8 cellular contexts compared by ENCODE assay signal in the genomic region with DNA sequence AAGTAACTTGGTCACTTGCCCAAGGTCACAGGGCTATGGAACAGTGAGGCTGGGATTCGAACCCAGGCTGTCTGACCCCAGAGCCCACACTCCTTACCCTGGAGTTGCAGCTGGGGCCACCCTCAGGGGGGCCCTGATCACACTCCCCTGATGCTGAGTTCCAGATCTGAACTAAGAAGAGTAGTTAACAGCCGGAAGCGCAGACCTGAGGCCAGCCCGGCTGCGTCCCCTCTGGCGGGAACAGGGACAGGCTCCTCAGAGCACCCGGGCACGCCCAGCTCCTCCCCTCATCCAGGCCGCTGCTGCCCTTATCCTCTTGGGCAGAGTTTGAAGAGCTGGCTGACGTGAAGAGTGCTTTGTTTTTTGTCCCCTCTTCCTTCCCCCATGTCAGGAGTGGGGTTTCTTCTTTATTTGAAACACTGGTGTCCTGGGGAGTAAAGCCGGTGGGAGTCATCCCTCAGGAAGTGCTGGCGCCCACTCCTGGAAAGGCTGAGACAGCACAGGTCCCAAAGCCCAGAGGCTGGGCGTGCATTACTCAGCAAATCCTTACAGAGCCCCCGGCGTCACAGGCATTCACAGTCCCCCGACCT. TPM values are rescaled to one million over a fixed set of nuclear protein-coding genes. Genes with fewer than 3 reads are reported as not detected.
DNase-seq lines count a peak whose midpoint lies in the region; ATAC-seq and TF ChIP-seq lines count a peak whose summit lies in the region.

No MANE protein-coding gene starts in this region.

- ATAC-seq in right cardiac atrium, result peak; percentile 57 to 64
- no peak for ATAC-seq in HG02938 (IDR thresholded peaks at IDR 0.05; ENCODE audit: unreplicated experiment)
- no peak for ATAC-seq in HG02642 (IDR thresholded peaks at IDR 0.05; ENCODE audit: poor library complexity, unreplicated experiment)

- WGBS in adrenal gland, 4 donors, result 14 to 26% (median 23%) methylated on average over 13 to 16 of the region's 16 CpGs
- WGBS in right cardiac atrium, result 5% methylated on average over 16 of the region's 16 CpGs

- H3K79me2 ChIP-seq in DOHH2 (ENCODE audit: control insufficient read depth, low read length), result no peaks in the 10 kb centered on the region

- TF ChIP-seq POLR2A in adrenal gland (IDR thresholded peaks at IDR 0.05), result no peak

- H3K27me3 ChIP-seq in DOHH2 (ENCODE audit: control insufficient read depth, low read length) (peaks cover 55% of the 10 kb centered on the region), NT2/D1 (ENCODE audit: insufficient read depth, insufficient read length) (no peaks in the 10 kb centered on the region), adrenal gland (no peaks in the 10 kb centered on the region), right cardiac atrium (ENCODE audit: control insufficient read depth, insufficient read depth) (no peaks in the 10 kb centered on the region)

- H3K27ac ChIP-seq in DOHH2 (ENCODE audit: low read depth, low read length) (no peak overlapping the region), adrenal gland (peak overlapping the region; percentile 35 to 94 (median 77)), right cardiac atrium (ENCODE audit: low read length) (peak overlapping the region; percentile 1)

- no peaks in the 10 kb centered on the region for H3K9me2 ChIP-seq in DOHH2 (replicated peaks; ENCODE audit: control insufficient read depth, low read length)

- peaks cover 23% of the 10 kb centered on the region for H3F3A ChIP-seq in DOHH2 (ENCODE audit: control insufficient read depth, insufficient read depth)

- H3K36me3 ChIP-seq in DOHH2 (ENCODE audit: control insufficient read depth, low read length), result peaks cover 28% of the 10 kb centered on the region
- peaks cover 36% of the 10 kb centered on the region for H3K36me3 ChIP-seq in NT2/D1 (ENCODE audit: insufficient read depth, insufficient read length, low read length)
- peaks cover 0 to 16% of the 10 kb centered on the region in 2 donors for H3K36me3 ChIP-seq in adrenal gland (replicated peaks in 1 of 2)

- H3K9ac ChIP-seq in NT2/D1 (ENCODE audit: insufficient read length, low read depth), result peak overlapping the region; percentile 86

- H3K4me3 ChIP-seq in DOHH2 (ENCODE audit: low read length) (peak overlapping the region; percentile 19), NT2/D1 (ENCODE audit: insufficient read length, low read depth) (peak overlapping the region; percentile 47), adrenal gland (no peak overlapping the region), right cardiac atrium (ENCODE audit: low read length) (no peak overlapping the region)

- DNase-seq in HT1080 (ENCODE audit: low read depth) (peak; percentile 82), NT2/D1 (ENCODE audit: low read depth, low spot score) (peak; percentile 96), adrenal gland (peak; percentile 40 to 84 (median 72)), right cardiac atrium (peak; percentile 78 to 89 (median 88)), renal cortical epithelial cell (ENCODE audit: low read depth) (peak; percentile 46)

- intact Hi-C loops in adrenal gland (cut with DNase I), result loop anchor here in 1 of 2 donors (10.0 kb wide), 1 partner anchor 153 kb away; no protein-coding TSS in a partner anchor
- intact Hi-C loops in right cardiac atrium (cut with DNase I), result no loop called here

- peak overlapping the region; percentile 49 for H3K4me2 ChIP-seq in DOHH2 (ENCODE audit: low read length)

- H3K4me1 ChIP-seq in DOHH2 (ENCODE audit: control insufficient read depth, low read length) (peaks cover 63% of the 10 kb centered on the region), NT2/D1 (ENCODE audit: insufficient read depth, insufficient read length) (peaks cover 60% of the 10 kb centered on the region), adrenal gland (replicated peaks in 1 of 2) (peaks cover 24 to 49% of the 10 kb centered on the region in 2 donors), right cardiac atrium (ENCODE audit: control insufficient read depth, insufficient read depth, low read length) (peaks cover 5% of the 10 kb centered on the region)

- no peaks in the 10 kb centered on the region; the same call in none of the 2 replicates for H4K20me1 ChIP-seq in DOHH2 (ENCODE audit: control insufficient read depth, insufficient read depth, low read depth, low read length)

- TF ChIP-seq CTCF in DOHH2 (IDR thresholded peaks at IDR 0.05; ENCODE audit: low read depth, low read length, poor library complexity, severe bottlenecking), result peak; percentile 58
- TF ChIP-seq CTCF in adrenal gland (IDR thresholded peaks at IDR 0.05), result peak; percentile 12 to 54 (median 28)

- no peaks in the 10 kb centered on the region for H3K9me3 ChIP-seq in DOHH2 (ENCODE audit: control insufficient read depth, insufficient read depth, low read length)
- H3K9me3 ChIP-seq in NT2/D1 (ENCODE audit: insufficient read depth, low read length), result no peaks in the 10 kb centered on the region
- H3K9me3 ChIP-seq in adrenal gland (replicated peaks in 1 of 3), result no peaks in the 10 kb centered on the region
- H3K9me3 ChIP-seq in right cardiac atrium (ENCODE audit: control insufficient read depth, low read length), result no peaks in the 10 kb centered on the region

RNA-seq across cellular contexts. Expression of gene PHB2, which starts 8.7 kb away (rescaled TPM):
- total RNA-seq in HT1080 (2014; rRNA removed; shearing (Covaris generic)), result 647 and 649 TPM in 2 replicates
- polyA plus RNA-seq in HT1080 (2015; cell fraction: cytosol; rRNA removed), result 443 and 502 TPM in 2 replicates
- polyA plus RNA-seq in HT1080 (2015; cell fraction: nucleus; rRNA removed), result 281 and 310 TPM in 2 replicates
- total RNA-seq in adrenal gland, result 100 to 1,000 TPM; 158 to 344 (median 227) TPM
- polyA plus RNA-seq in adrenal gland, result 100 to 1,000 TPM; 128 to 222 (median 131) TPM
- total RNA-seq in right cardiac atrium, result 100 to 1,000 TPM; 137 to 159 (median 142) TPM
- 127 TPM for polyA plus RNA-seq in right cardiac atrium
- 109 and 234 TPM in 2 replicates for total RNA-seq in renal cortical epithelial cell

RNA-seq across cellular contexts. Expression of gene EMG1, which starts 8.9 kb away (rescaled TPM):
- total RNA-seq in HT1080 (2014; rRNA removed; shearing (Covaris generic)), result 107 and 122 TPM in 2 replicates
- 77.2 and 80.0 TPM in 2 replicates for polyA plus RNA-seq in HT1080 (2015; cell fraction: cytosol; rRNA removed)
- polyA plus RNA-seq in HT1080 (2015; cell fraction: nucleus; rRNA removed), result 74.1 and 75.8 TPM in 2 replicates
- total RNA-seq in adrenal gland (10 to 100 TPM; 21.9 to 54.4 (median 39.2) TPM), right cardiac atrium (10 to 100 TPM; 33.7 to 40.2 (median 38.1) TPM), renal cortical epithelial cell (37.8 and 61.0 TPM in 2 replicates)
- polyA plus RNA-seq in adrenal gland (10 to 100 TPM; 14.2 to 43.1 (median 15.6) TPM), right cardiac atrium (26.0 TPM)

RNA-seq across cellular contexts. Expression of gene PTPN6, which starts 10.6 kb away (rescaled TPM):
- 0.05 and 0.37 TPM in 2 replicates for total RNA-seq in HT1080 (2014; rRNA removed; shearing (Covaris generic))
- 0.26 and 0.29 TPM in 2 replicates for polyA plus RNA-seq in HT1080 (2015; cell fraction: cytosol; rRNA removed)
- polyA plus RNA-seq in HT1080 (2015; cell fraction: nucleus; rRNA removed), result 0.32 TPM in 1 of 2 replicates, not detected in the other
- total RNA-seq in adrenal gland, result 10 to 100 TPM; 24.5 to 86.2 (median 63.5) TPM
- polyA plus RNA-seq in adrenal gland, result 100 to 1,000 TPM in 2 of 3 donors, 10 to 100 TPM in 1; 36.2 to 204 (median 127) TPM
- 10 to 100 TPM in 2 of 4 donors, 1 to 10 TPM in 2; 7.7 to 12.1 (median 9.3) TPM for total RNA-seq in right cardiac atrium
- 5.9 TPM for polyA plus RNA-seq in right cardiac atrium
- 14.8 and 18.4 TPM in 2 replicates for total RNA-seq in renal cortical epithelial cell

RNA-seq across cellular contexts. Expression of gene C12orf57, which starts 18.0 kb away (rescaled TPM):
- 127 and 201 TPM in 2 replicates for total RNA-seq in HT1080 (2014; rRNA removed; shearing (Covaris generic))
- polyA plus RNA-seq in HT1080 (2015; cell fraction: cytosol; rRNA removed), result 166 and 174 TPM in 2 replicates
- 61.3 and 74.6 TPM in 2 replicates for polyA plus RNA-seq in HT1080 (2015; cell fraction: nucleus; rRNA removed)
- total RNA-seq in adrenal gland (100 to 1,000 TPM; 152 to 505 (median 289) TPM), right cardiac atrium (100 to 1,000 TPM; 262 to 339 (median 272) TPM), renal cortical epithelial cell (38.0 and 62.4 TPM in 2 replicates)
- polyA plus RNA-seq in adrenal gland (100 to 1,000 TPM in 2 of 3 donors, 10 to 100 TPM in 1; 58.4 to 335 (median 271) TPM), right cardiac atrium (441 TPM)

RNA-seq across cellular contexts. Expression of gene RNU7-1, which starts 18.2 kb away (rescaled TPM):
- not detected in 2 replicates for total RNA-seq in HT1080 (2014; rRNA removed; shearing (Covaris generic))
- not detected in 2 replicates for polyA plus RNA-seq in HT1080 (2015; cell fraction: cytosol; rRNA removed)
- not detected in 2 replicates for polyA plus RNA-seq in HT1080 (2015; cell fraction: nucleus; rRNA removed)
- total RNA-seq in adrenal gland, result not detected
- not detected for polyA plus RNA-seq in adrenal gland
- total RNA-seq in right cardiac atrium, result not detected
- polyA plus RNA-seq in right cardiac atrium, result not detected
- not detected in 2 replicates for total RNA-seq in renal cortical epithelial cell

Comparison
In these comparisons a context has a peak if more than half of its experiments do, and no peak if none do; other contexts are left out.
1. H3K4me3 ChIP-seq: peak in DOHH2 (single experiment) and NT2/D1 (single experiment); none in adrenal gland (0 of 4) and right cardiac atrium (single experiment).
2. DNase-seq: peak in every context shown above with its lines; median percentile 96 in NT2/D1; 88 in right cardiac atrium; 82 in HT1080; 72 in adrenal gland; 46 in renal cortical epithelial cell.
3. ATAC-seq: peak in right cardiac atrium (2 of 2); none in HG02938 (single experiment) and HG02642 (single experiment).